Comparison of ENCODE assay signal across 8 cellular contexts in genomic region chr12:27592548-27592947, GRCh38.
DNase-seq lines count a peak whose midpoint lies in the region; ATAC-seq and TF ChIP-seq lines count a peak whose summit lies in the region.

No MANE protein-coding gene starts in this region.

- TF ChIP-seq POLR2A in testis (IDR thresholded peaks at IDR 0.05) = no peak

- peaks cover 4% of the 10 kb centered on the region for H3K79me2 ChIP-seq in mesendoderm (ENCODE audit: control insufficient read depth, insufficient read depth, low read length)

- peak; percentile 26 for DNase-seq in AG20443 (ENCODE audit: low spot score)
- peak; percentile 85 to 88 for DNase-seq in cardiac fibroblast (ENCODE audit: low read depth in 2 of 2)
- peak; percentile 65 for DNase-seq in mesendoderm
- DNase-seq in testis = no peak
- DNase-seq in DMS153 (lab: John Stamatoyannopoulos, UW) = no peak

- no peak overlapping the region for H3K18ac ChIP-seq in mesendoderm (ENCODE audit: low read length)

- H3K56ac ChIP-seq in mesendoderm (ENCODE audit: low read length) = peak overlapping the region; percentile 4

- H3K4me3 ChIP-seq in cardiac fibroblast (replicated peaks in 1 of 2; ENCODE audit: low read depth in 2 of 2, low read length in 2 of 2) = no peak overlapping the region
- no peak overlapping the region for H3K4me3 ChIP-seq in mesendoderm (ENCODE audit: low read length)
- no peak overlapping the region for H3K4me3 ChIP-seq in testis

- H3K9me3 ChIP-seq in testis = no peaks in the 10 kb centered on the region

- WGBS in mesendoderm (ENCODE audit: extremely low coverage, insufficient coverage, low lambda C conversion rate) = no CpG with 5 or more reads among the region's 5 CpGs
- WGBS in testis, 2 donors = 67 to 80% methylated on average over 5 of the region's 5 CpGs

- ATAC-seq in HG03060 (IDR thresholded peaks at IDR 0.05; ENCODE audit: low read depth, unreplicated experiment) = peak; percentile 65
- no peak for ATAC-seq in HG02623 (IDR thresholded peaks at IDR 0.05; ENCODE audit: unreplicated experiment)
- no peak for ATAC-seq in HG03108 (IDR thresholded peaks at IDR 0.05; ENCODE audit: unreplicated experiment)

- no peak overlapping the region for H2BK120ac ChIP-seq in mesendoderm (ENCODE audit: low read depth, low read length)

- H3K23ac ChIP-seq in mesendoderm (ENCODE audit: low read length) = no peak overlapping the region

- H2BK15ac ChIP-seq in mesendoderm (replicated peaks; ENCODE audit: low read depth) = no peak overlapping the region

- no peak overlapping the region for H3K4me2 ChIP-seq in mesendoderm (ENCODE audit: low read length)

- H3K36me3 ChIP-seq in mesendoderm (ENCODE audit: control insufficient read depth, insufficient read depth, low read length) = no peaks in the 10 kb centered on the region
- no peaks in the 10 kb centered on the region for H3K36me3 ChIP-seq in testis (ENCODE audit: low read depth, missing control alignments)

- no peak overlapping the region for H3K4ac ChIP-seq in mesendoderm (ENCODE audit: low read depth, low read length)

- H3K27ac ChIP-seq in mesendoderm (ENCODE audit: low read depth, low read length) (no peak overlapping the region), testis (no peak overlapping the region)

- H3K4me1 ChIP-seq in mesendoderm (ENCODE audit: control insufficient read depth, low read depth, low read length) (peaks cover 3% of the 10 kb centered on the region), testis (peaks cover 7% of the 10 kb centered on the region)

- H4K8ac ChIP-seq in mesendoderm (ENCODE audit: low read depth, low read length) = no peak overlapping the region

- H4K5ac ChIP-seq in mesendoderm (ENCODE audit: low read length) = no peak overlapping the region

- H3K27me3 ChIP-seq in mesendoderm (ENCODE audit: insufficient read depth, low read length, poor library complexity) (no peaks in the 10 kb centered on the region), testis (no peaks in the 10 kb centered on the region)

- no peak overlapping the region for H3K9ac ChIP-seq in mesendoderm (ENCODE audit: low read length)

- H2AK5ac ChIP-seq in mesendoderm (ENCODE audit: low read length) = no peak overlapping the region

- intact Hi-C loops in testis (cut with DNase I; ENCODE audit: low total_unique reads) = no loop called here

- no peak for TF ChIP-seq CTCF in cardiac fibroblast (IDR thresholded peaks at IDR 0.05; ENCODE audit: low read depth, low read length)
- TF ChIP-seq CTCF in testis (IDR thresholded peaks at IDR 0.05) = no peak

- H2BK5ac ChIP-seq in mesendoderm (ENCODE audit: low read length) = no peak overlapping the region

- peaks cover 11% of the 10 kb centered on the region for H3K79me1 ChIP-seq in mesendoderm (ENCODE audit: low read length)

Comparison
In these comparisons a context has a peak if more than half of its experiments do, and no peak if none do; other contexts are left out.
1. DNase-seq: peak in AG20443 (single experiment), cardiac fibroblast (2 of 2) and mesendoderm (single experiment); none in testis (single experiment) and DMS153 (single experiment).